16 cellular contexts compared by ENCODE assay signal in genomic region chr3:157375342-157375986, GRCh38.
"Had no signal": no experiment of that assay in that cellular context is flagged by ENCODE, and none has a peak within 500 bp of the region (broad histone marks: within the 10 kb centered on the region; RNA-seq: fewer than 3 reads in every experiment).

No MANE protein-coding gene starts in this region.

- H3K36me3 ChIP-seq: left ventricle myocardium inferior, thoracic aorta, WERI-Rb-1 had no signal

- H3K4me3 Mint-ChIP-seq: activated CD4-positive, alpha-beta T cell treated with anti-CD3 and anti-CD28 coated beads for 36 hours; activated CD8-positive, alpha-beta T cell treated with anti-CD3 and anti-CD28 coated beads for 36 hours; activated naive CD8-positive, alpha-beta T cell treated with anti-CD3 and anti-CD28 coated beads, Interleukin-2, amount 50 U/mL, for 24 hours; stimulated activated naive CD8-positive, alpha-beta T cell treated with anti-CD3 and anti-CD28 coated beads, Interleukin-15, amount 100 ng/mL, for 72 hours had no signal

- H3K4me1 Mint-ChIP-seq: activated CD4-positive, alpha-beta T cell treated with anti-CD3 and anti-CD28 coated beads for 36 hours; activated naive CD8-positive, alpha-beta T cell treated with anti-CD3 and anti-CD28 coated beads, Interleukin-2, amount 50 U/mL, for 24 hours; stimulated activated naive CD8-positive, alpha-beta T cell treated with anti-CD3 and anti-CD28 coated beads, Interleukin-15, amount 100 ng/mL, for 72 hours had no signal

- ATAC-seq: activated CD4-positive, alpha-beta T cell treated with anti-CD3 and anti-CD28 coated beads for 36 hours; activated CD8-positive, alpha-beta T cell treated with anti-CD3 and anti-CD28 coated beads for 36 hours; activated naive CD8-positive, alpha-beta T cell treated with anti-CD3 and anti-CD28 coated beads, Interleukin-2, amount 50 U/mL, for 24 hours; stimulated activated naive CD8-positive, alpha-beta T cell treated with anti-CD3 and anti-CD28 coated beads, Interleukin-15, amount 100 ng/mL, for 72 hours had no signal

- H3K27ac Mint-ChIP-seq: activated CD4-positive, alpha-beta T cell treated with anti-CD3 and anti-CD28 coated beads for 36 hours; activated CD8-positive, alpha-beta T cell treated with anti-CD3 and anti-CD28 coated beads for 36 hours; activated naive CD8-positive, alpha-beta T cell treated with anti-CD3 and anti-CD28 coated beads, Interleukin-2, amount 50 U/mL, for 24 hours; stimulated activated naive CD8-positive, alpha-beta T cell treated with anti-CD3 and anti-CD28 coated beads, Interleukin-15, amount 100 ng/mL, for 72 hours had no signal

- H3K27me3 Mint-ChIP-seq: activated CD4-positive, alpha-beta T cell treated with anti-CD3 and anti-CD28 coated beads for 36 hours; activated CD8-positive, alpha-beta T cell treated with anti-CD3 and anti-CD28 coated beads for 36 hours; activated naive CD8-positive, alpha-beta T cell treated with anti-CD3 and anti-CD28 coated beads, Interleukin-2, amount 50 U/mL, for 24 hours; stimulated activated naive CD8-positive, alpha-beta T cell treated with anti-CD3 and anti-CD28 coated beads, Interleukin-15, amount 100 ng/mL, for 72 hours had no signal

- H3K9me3 ChIP-seq: left ventricle myocardium inferior, thoracic aorta had no signal

- DNase-seq: activated CD4-positive, alpha-beta T cell treated with anti-CD3 and anti-CD28 coated beads for 36 hours; activated CD8-positive, alpha-beta memory T cell treated with anti-CD3 and anti-CD28 coated beads, Interleukin-2, amount 50 U/mL, for 4 hours; activated CD8-positive, alpha-beta T cell treated with anti-CD3 and anti-CD28 coated beads for 36 hours; activated naive CD4-positive, alpha-beta T cell; activated naive CD8-positive, alpha-beta T cell treated with anti-CD3 and anti-CD28 coated beads, Interleukin-2, amount 50 U/mL, for 24 hours; caudate nucleus; effector memory CD4-positive, alpha-beta T cell; kidney; left ventricle myocardium inferior; mesendoderm; stimulated activated CD4-positive, alpha-beta T cell treated with anti-CD3 and anti-CD28 coated beads, Interleukin-15, amount 100 ng/mL, for 24 hours; stimulated activated CD4-positive, alpha-beta T cell treated with anti-CD3 and anti-CD28 coated beads, Interleukin-4, amount 100 ng/mL, for 4 hours; stimulated activated naive CD8-positive, alpha-beta T cell treated with anti-CD3 and anti-CD28 coated beads, Interleukin-15, amount 100 ng/mL, for 72 hours; WERI-Rb-1 had no signal

- H3K4me3 ChIP-seq: left ventricle myocardium inferior, thoracic aorta had no signal

- H3K9me3 Mint-ChIP-seq: activated CD8-positive, alpha-beta T cell treated with anti-CD3 and anti-CD28 coated beads for 36 hours; activated naive CD8-positive, alpha-beta T cell treated with anti-CD3 and anti-CD28 coated beads, Interleukin-2, amount 50 U/mL, for 24 hours; stimulated activated naive CD8-positive, alpha-beta T cell treated with anti-CD3 and anti-CD28 coated beads, Interleukin-15, amount 100 ng/mL, for 72 hours had no signal

- H3K27ac ChIP-seq: epithelial cell of prostate, left ventricle myocardium inferior, thoracic aorta, WERI-Rb-1 had no signal
